1 cellular context compared by ENCODE assay signal in the genomic region with DNA sequence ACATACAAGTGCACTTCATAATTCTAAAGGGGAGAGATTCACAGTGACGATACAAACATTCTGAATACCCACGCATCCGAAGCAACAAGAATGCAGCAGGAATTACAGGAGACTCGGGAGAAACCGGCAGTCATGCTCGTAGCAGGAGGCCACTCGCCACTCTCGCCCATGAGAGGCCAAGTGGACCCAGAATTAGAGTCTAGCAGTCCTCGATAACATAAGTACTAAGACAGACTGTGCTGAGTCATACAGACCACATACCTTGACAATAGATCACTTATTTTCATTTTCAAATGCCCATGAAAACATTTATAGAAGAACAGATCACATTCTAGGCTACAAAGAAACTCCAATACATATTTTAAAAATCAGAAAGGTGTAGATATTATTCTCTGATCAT.
TF ChIP-seq lines count a peak whose summit lies in the region.

No MANE protein-coding gene starts in this region.

TF ChIP-seq in GM23338, 12 proteins besides CTCF, POLR2A, EP300 and RAD21:
- TF ChIP-seq NANOG (IDR thresholded peaks at IDR 0.05; ENCODE audit: borderline replicate concordance) (no peak), ZNF114 (CRISPR knock-in tag; IDR thresholded peaks at IDR 0.05) (no peak), STAT1 (IDR thresholded peaks at IDR 0.05; ENCODE audit: unreplicated experiment) (no peak), ZNF331 (CRISPR knock-in tag; IDR thresholded peaks at IDR 0.05; ENCODE audit: low read depth) (no peak), CREB1 (CRISPR knock-in tag; IDR thresholded peaks at IDR 0.05; ENCODE audit: low read depth) (no peak), POLR2AphosphoS5 (IDR thresholded peaks at IDR 0.05; ENCODE audit: low read depth) (no peak), EZH2 (IDR thresholded peaks at IDR 0.05; ENCODE audit: low read depth, unreplicated experiment) (no peak), EZH2phosphoT487 (IDR thresholded peaks at IDR 0.05; ENCODE audit: unreplicated experiment) (no peak), JUNB (IDR thresholded peaks at IDR 0.05; ENCODE audit: unreplicated experiment) (no peak)
- TF ChIP-seq, protein P1, sequence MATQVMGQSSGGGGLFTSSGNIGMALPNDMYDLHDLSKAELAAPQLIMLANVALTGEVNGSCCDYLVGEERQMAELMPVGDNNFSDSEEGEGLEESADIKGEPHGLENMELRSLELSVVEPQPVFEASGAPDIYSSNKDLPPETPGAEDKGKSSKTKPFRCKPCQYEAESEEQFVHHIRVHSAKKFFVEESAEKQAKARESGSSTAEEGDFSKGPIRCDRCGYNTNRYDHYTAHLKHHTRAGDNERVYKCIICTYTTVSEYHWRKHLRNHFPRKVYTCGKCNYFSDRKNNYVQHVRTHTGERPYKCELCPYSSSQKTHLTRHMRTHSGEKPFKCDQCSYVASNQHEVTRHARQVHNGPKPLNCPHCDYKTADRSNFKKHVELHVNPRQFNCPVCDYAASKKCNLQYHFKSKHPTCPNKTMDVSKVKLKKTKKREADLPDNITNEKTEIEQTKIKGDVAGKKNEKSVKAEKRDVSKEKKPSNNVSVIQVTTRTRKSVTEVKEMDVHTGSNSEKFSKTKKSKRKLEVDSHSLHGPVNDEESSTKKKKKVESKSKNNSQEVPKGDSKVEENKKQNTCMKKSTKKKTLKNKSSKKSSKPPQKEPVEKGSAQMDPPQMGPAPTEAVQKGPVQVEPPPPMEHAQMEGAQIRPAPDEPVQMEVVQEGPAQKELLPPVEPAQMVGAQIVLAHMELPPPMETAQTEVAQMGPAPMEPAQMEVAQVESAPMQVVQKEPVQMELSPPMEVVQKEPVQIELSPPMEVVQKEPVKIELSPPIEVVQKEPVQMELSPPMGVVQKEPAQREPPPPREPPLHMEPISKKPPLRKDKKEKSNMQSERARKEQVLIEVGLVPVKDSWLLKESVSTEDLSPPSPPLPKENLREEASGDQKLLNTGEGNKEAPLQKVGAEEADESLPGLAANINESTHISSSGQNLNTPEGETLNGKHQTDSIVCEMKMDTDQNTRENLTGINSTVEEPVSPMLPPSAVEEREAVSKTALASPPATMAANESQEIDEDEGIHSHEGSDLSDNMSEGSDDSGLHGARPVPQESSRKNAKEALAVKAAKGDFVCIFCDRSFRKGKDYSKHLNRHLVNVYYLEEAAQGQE (IDR thresholded peaks at IDR 0.05; ENCODE audit: unreplicated experiment): no peak
- TF ChIP-seq, protein P2, sequence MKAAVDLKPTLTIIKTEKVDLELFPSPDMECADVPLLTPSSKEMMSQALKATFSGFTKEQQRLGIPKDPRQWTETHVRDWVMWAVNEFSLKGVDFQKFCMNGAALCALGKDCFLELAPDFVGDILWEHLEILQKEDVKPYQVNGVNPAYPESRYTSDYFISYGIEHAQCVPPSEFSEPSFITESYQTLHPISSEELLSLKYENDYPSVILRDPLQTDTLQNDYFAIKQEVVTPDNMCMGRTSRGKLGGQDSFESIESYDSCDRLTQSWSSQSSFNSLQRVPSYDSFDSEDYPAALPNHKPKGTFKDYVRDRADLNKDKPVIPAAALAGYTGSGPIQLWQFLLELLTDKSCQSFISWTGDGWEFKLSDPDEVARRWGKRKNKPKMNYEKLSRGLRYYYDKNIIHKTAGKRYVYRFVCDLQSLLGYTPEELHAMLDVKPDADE (IDR thresholded peaks at IDR 0.05): no peak
- TF ChIP-seq, protein P3, sequence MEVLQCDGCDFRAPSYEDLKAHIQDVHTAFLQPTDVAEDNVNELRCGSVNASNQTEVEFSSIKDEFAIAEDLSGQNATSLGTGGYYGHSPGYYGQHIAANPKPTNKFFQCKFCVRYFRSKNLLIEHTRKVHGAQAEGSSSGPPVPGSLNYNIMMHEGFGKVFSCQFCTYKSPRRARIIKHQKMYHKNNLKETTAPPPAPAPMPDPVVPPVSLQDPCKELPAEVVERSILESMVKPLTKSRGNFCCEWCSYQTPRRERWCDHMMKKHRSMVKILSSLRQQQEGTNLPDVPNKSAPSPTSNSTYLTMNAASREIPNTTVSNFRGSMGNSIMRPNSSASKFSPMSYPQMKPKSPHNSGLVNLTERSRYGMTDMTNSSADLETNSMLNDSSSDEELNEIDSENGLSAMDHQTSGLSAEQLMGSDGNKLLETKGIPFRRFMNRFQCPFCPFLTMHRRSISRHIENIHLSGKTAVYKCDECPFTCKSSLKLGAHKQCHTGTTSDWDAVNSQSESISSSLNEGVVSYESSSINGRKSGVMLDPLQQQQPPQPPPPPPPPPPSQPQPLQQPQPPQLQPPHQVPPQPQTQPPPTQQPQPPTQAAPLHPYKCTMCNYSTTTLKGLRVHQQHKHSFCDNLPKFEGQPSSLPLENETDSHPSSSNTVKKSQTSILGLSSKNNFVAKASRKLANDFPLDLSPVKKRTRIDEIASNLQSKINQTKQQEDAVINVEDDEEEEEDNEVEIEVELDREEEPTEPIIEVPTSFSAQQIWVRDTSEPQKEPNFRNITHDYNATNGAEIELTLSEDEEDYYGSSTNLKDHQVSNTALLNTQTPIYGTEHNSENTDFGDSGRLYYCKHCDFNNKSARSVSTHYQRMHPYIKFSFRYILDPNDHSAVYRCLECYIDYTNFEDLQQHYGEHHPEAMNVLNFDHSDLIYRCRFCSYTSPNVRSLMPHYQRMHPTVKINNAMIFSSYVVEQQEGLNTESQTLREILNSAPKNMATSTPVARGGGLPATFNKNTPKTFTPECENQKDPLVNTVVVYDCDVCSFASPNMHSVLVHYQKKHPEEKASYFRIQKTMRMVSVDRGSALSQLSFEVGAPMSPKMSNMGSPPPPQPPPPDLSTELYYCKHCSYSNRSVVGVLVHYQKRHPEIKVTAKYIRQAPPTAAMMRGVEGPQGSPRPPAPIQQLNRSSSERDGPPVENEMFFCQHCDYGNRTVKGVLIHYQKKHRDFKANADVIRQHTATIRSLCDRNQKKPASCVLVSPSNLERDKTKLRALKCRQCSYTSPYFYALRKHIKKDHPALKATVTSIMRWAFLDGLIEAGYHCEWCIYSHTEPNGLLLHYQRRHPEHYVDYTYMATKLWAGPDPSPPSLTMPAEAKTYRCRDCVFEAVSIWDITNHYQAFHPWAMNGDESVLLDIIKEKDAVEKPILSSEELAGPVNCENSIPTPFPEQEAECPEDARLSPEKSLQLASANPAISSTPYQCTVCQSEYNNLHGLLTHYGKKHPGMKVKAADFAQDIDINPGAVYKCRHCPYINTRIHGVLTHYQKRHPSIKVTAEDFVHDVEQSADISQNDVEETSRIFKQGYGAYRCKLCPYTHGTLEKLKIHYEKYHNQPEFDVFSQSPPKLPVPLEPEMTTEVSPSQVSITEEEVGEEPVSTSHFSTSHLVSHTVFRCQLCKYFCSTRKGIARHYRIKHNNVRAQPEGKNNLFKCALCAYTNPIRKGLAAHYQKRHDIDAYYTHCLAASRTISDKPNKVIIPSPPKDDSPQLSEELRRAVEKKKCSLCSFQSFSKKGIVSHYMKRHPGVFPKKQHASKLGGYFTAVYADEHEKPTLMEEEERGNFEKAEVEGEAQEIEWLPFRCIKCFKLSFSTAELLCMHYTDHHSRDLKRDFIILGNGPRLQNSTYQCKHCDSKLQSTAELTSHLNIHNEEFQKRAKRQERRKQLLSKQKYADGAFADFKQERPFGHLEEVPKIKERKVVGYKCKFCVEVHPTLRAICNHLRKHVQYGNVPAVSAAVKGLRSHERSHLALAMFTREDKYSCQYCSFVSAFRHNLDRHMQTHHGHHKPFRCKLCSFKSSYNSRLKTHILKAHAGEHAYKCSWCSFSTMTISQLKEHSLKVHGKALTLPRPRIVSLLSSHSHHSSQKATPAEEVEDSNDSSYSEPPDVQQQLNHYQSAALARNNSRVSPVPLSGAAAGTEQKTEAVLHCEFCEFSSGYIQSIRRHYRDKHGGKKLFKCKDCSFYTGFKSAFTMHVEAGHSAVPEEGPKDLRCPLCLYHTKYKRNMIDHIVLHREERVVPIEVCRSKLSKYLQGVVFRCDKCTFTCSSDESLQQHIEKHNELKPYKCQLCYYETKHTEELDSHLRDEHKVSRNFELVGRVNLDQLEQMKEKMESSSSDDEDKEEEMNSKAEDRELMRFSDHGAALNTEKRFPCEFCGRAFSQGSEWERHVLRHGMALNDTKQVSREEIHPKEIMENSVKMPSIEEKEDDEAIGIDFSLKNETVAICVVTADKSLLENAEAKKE (CRISPR knock-in tag; IDR thresholded peaks at IDR 0.05): no peak
